ENCODE assay signal across 9 cellular contexts in genomic region chr20:57698867-57699275, GRCh38. TPM values are rescaled to one million over a fixed set of nuclear protein-coding genes. Genes with fewer than 3 reads are reported as not detected.
DNase-seq lines count a peak whose midpoint lies in the region; ATAC-seq and TF ChIP-seq lines count a peak whose summit lies in the region.
"Had no signal": no experiment of that assay in that cellular context is flagged by ENCODE, and none has a peak within 500 bp of the region (broad histone marks: within the 10 kb centered on the region; RNA-seq: fewer than 3 reads in every experiment).

No MANE protein-coding gene starts in this region.

- peak overlapping the region; percentile 81 for H3K4me2 ChIP-seq in BLaER1

- H3K27ac ChIP-seq in BLaER1, result no peak overlapping the region; the same call in 1 of the 2 replicates
- no peak overlapping the region for H3K27ac ChIP-seq in heart left ventricle
- H3K27ac ChIP-seq: dorsolateral prefrontal cortex had no signal

- intact Hi-C loops in heart left ventricle (cut with DNase I), result no loop called here

- H3K4me1 ChIP-seq in BLaER1 (peaks cover 100% of the 10 kb centered on the region), heart left ventricle (peaks cover 0 to 79% (median 14%) of the 10 kb centered on the region in 12 donors)

- no peak overlapping the region for H3K9ac ChIP-seq in BLaER1

- WGBS in heart left ventricle, 4 donors, result 76 to 82% (median 80%) methylated on average over 7 of the region's 7 CpGs

- ATAC-seq in HG02870 (IDR thresholded peaks at IDR 0.05; ENCODE audit: unreplicated experiment), result peak; percentile 54
- no peak for ATAC-seq in heart left ventricle

- H3K27me3 ChIP-seq in BLaER1 (no peaks in the 10 kb centered on the region), heart left ventricle (no peaks in the 10 kb centered on the region)
- H3K27me3 ChIP-seq: dorsolateral prefrontal cortex had no signal

- H3K4me3 ChIP-seq in BLaER1, result no peak overlapping the region; the same call in 1 of the 2 replicates
- peak overlapping the region; percentile 46 for H3K4me3 ChIP-seq in WI38 (ENCODE audit: low read depth, low read length)
- no peak overlapping the region for H3K4me3 ChIP-seq in heart left ventricle
- H3K4me3 ChIP-seq: dorsolateral prefrontal cortex had no signal

- DNase-seq in kidney tubule cell (ENCODE audit: low spot score) (peak; percentile 81), SK-N-DZ (ENCODE audit: low spot score) (no peak), heart left ventricle (no peak), NCI-H446 (lab: John Stamatoyannopoulos, UW) (no peak), G401 (ENCODE audit: low spot score) (no peak)
- DNase-seq: dorsolateral prefrontal cortex had no signal

- H3K9me3 ChIP-seq in BLaER1, result no peaks in the 10 kb centered on the region
- H3K9me3 ChIP-seq in heart left ventricle, result no peaks in the 10 kb centered on the region

- TF ChIP-seq POLR2A in heart left ventricle (IDR thresholded peaks at IDR 0.05), result no peak

- peaks cover 100% of the 10 kb centered on the region for H4K20me1 ChIP-seq in BLaER1

- in situ Hi-C loops in G401 (cut with HindIII; ENCODE audit: low sequenced_read_pairs), result no loop called here

- H3K36me3 ChIP-seq in BLaER1 (peaks cover 8% of the 10 kb centered on the region; the same call in 1 of the 2 replicates), heart left ventricle (no peaks in the 10 kb centered on the region)

- TF ChIP-seq CTCF in WI38 (IDR thresholded peaks at IDR 0.05; ENCODE audit: low read depth, low read length), result no peak
- TF ChIP-seq CTCF in heart left ventricle (IDR thresholded peaks at IDR 0.05), result no peak

RNA-seq across cellular contexts. Expression of gene PMEPA1, which starts 10.9 kb away (rescaled TPM):
- 3.4 and 3.7 TPM in 2 replicates for polyA plus RNA-seq in SK-N-DZ (2014; cell fraction: cytosol; rRNA removed)
- polyA plus RNA-seq in SK-N-DZ (2014; cell fraction: nucleus; rRNA removed), result 3.1 and 6.3 TPM in 2 replicates
- 10 to 100 TPM; 25.1 to 91.4 (median 30.0) TPM for total RNA-seq in heart left ventricle
- 100 to 1,000 TPM in 1 of 2 donors, 10 to 100 TPM in 1; 12.6 to 115 TPM for polyA plus RNA-seq in heart left ventricle
- 0.49 and 0.58 TPM in 2 replicates for total RNA-seq in G401 (2014; rRNA removed; shearing (Covaris generic))

Comparison
In these comparisons a context has a peak if more than half of its experiments do, and no peak if none do; other contexts are left out.
1. RNA of gene PMEPA1, which starts 10.9 kb away (total RNA-seq): 25.1 to 91.4 TPM in heart left ventricle; 0.49 to 0.58 TPM in G401; every median in the first group is over 10 times any median in the second.